11 cellular contexts compared by ENCODE assay signal in genomic region chr14:102215071-102215470, GRCh38.
A peak's percentile ranks its signal among the peaks of the same experiment; 100 is the strongest.
DNase-seq lines count a peak whose midpoint lies in the region; ATAC-seq and TF ChIP-seq lines count a peak whose summit lies in the region.
"Had no signal": no experiment of that assay in that cellular context is flagged by ENCODE, and none has a peak within 500 bp of the region (broad histone marks: within the 10 kb centered on the region; RNA-seq: fewer than 3 reads in every experiment).

No MANE protein-coding gene starts in this region.

- H3K27ac ChIP-seq in angular gyrus (ENCODE audit: low read depth, low read length) (peak overlapping the region; percentile 37), heart right ventricle (peak overlapping the region in 9 of 10 donors; percentile 41 to 80 (median 60)), psoas muscle (peak overlapping the region; percentile 44)

- no peaks in the 10 kb centered on the region for H3K27me3 ChIP-seq in heart right ventricle
- H3K27me3 ChIP-seq in psoas muscle (ENCODE audit: insufficient read depth in 3 of 3, low read length in 2 of 3), result no peaks in the 10 kb centered on the region

- no peaks in the 10 kb centered on the region for H3K36me3 Mint-ChIP-seq in WTC11

- H3K36me3 ChIP-seq in heart right ventricle (peaks cover 0 to 63% (median 0%) of the 10 kb centered on the region in 9 donors), psoas muscle (ENCODE audit: insufficient read depth in 1 of 2, low read depth in 1 of 2) (peaks cover 0 to 12% of the 10 kb centered on the region in 2 donors)

- no peak overlapping the region for H3K27ac Mint-ChIP-seq in WTC11

- TF ChIP-seq CTCF in heart right ventricle (IDR thresholded peaks at IDR 0.05), result no peak
- no peak for TF ChIP-seq CTCF in psoas muscle (IDR thresholded peaks at IDR 0.05)
- no peak for TF ChIP-seq CTCF in WTC11 (IDR thresholded peaks at IDR 0.05)

- CTCF ChIA-PET in WTC11 (lab: Charles Lee), result interaction anchor here (0.6 to 1.5 kb wide), 4 partner anchors 8 to 101 kb away, joined by 3 to 4 read pairs (median 3); no protein-coding TSS in a partner anchor

- DNase-seq in C1 segment of cervical spinal cord (lab: John Stamatoyannopoulos, UW), result peak in 9 of 14 donors; percentile 34 to 69 (median 48)
- no peak for DNase-seq in heart right ventricle
- DNase-seq in psoas muscle, result peak in 1 of 2 donors; percentile 55
- DNase-seq in activated gamma-delta T cell (lab: John Stamatoyannopoulos, UW), result no peak
- DNase-seq in WTC11 (ENCODE audit: low spot score), result no peak
- DNase-seq in NCI-H82 treated with DMSO at 0.1 percent for 48 hours (lab: John Stamatoyannopoulos, UW; ENCODE audit: unreplicated experiment), result no peak
- DNase-seq: COR-L47, NCI-H524 had no signal

- H3K9me3 Mint-ChIP-seq in WTC11, result no peaks in the 10 kb centered on the region

- H3K4me3 ChIP-seq in heart right ventricle (peak overlapping the region in 2 of 10 donors; percentile 9 to 10), psoas muscle (no peak overlapping the region)
- H3K4me3 ChIP-seq: lung had no signal

- H3K9me3 ChIP-seq in heart right ventricle, result no peaks in the 10 kb centered on the region
- no peaks in the 10 kb centered on the region for H3K9me3 ChIP-seq in psoas muscle

- no peak overlapping the region for H3K4me3 Mint-ChIP-seq in WTC11

- H3K4me1 ChIP-seq in heart right ventricle (peaks cover 0 to 46% (median 28%) of the 10 kb centered on the region in 9 donors), psoas muscle (peaks cover 37% of the 10 kb centered on the region)

- ATAC-seq in heart right ventricle (peak in 7 of 8 donors; percentile 56 to 82 (median 72)), psoas muscle (peak; percentile 76 to 92 (median 78)), WTC11 (no peak), GM21723 (IDR thresholded peaks at IDR 0.05; ENCODE audit: unreplicated experiment) (no peak)

- H3K4me1 Mint-ChIP-seq in WTC11, result peaks cover 30% of the 10 kb centered on the region

- H3K27me3 Mint-ChIP-seq in WTC11 (ENCODE audit: low read depth), result no peaks in the 10 kb centered on the region

- 41 to 50% methylated on average over 12 of the region's 12 CpGs for WGBS in heart right ventricle, 2 donors
- 17 to 36% (median 27%) methylated on average over 12 of the region's 12 CpGs for whole genome bisulfite sequencing in psoas muscle, 3 donors

- intact Hi-C loops in heart right ventricle (cut with DNase I) (loop anchor here in 2 of 10 donors (10.0 kb wide), 2 partner anchors 160 to 170 kb away; no protein-coding TSS in a partner anchor), psoas muscle (cut with DNase I) (no loop called here)

- POLR2A ChIA-PET in WTC11 (lab: Charles Lee), result no interaction called here

TF ChIP-seq in WTC11, 78 proteins besides CTCF, POLR2A, EP300 and RAD21 (continues in another document):
- TF ChIP-seq ZNF425 (CRISPR knock-in tag; conservative IDR thresholded peaks at IDR 0.05) (no peak), USF1 (CRISPR knock-in tag; IDR thresholded peaks at IDR 0.05) (no peak), ZBTB21 (CRISPR knock-in tag; IDR thresholded peaks at IDR 0.05; ENCODE audit: borderline replicate concordance) (no peak), ARID4B (CRISPR knock-in tag; IDR thresholded peaks at IDR 0.05; ENCODE audit: borderline replicate concordance) (no peak), ZBTB43 (CRISPR knock-in tag; IDR thresholded peaks at IDR 0.05) (no peak), ZNF532 (CRISPR knock-in tag; IDR thresholded peaks at IDR 0.05; ENCODE audit: borderline replicate concordance) (no peak), PRRX2 (CRISPR knock-in tag; IDR thresholded peaks at IDR 0.05) (no peak)

Comparison
In these comparisons a context has a peak if more than half of its experiments do, and no peak if none do; other contexts are left out.
1. DNase-seq: peak in C1 segment of cervical spinal cord (9 of 14); none in heart right ventricle (0 of 2), activated gamma-delta T cell (single experiment), WTC11 (single experiment) and NCI-H82 treated with DMSO at 0.1 percent for 48 hours (single experiment).
2. ATAC-seq: peak in heart right ventricle (7 of 8) and psoas muscle (4 of 4); none in WTC11 (single experiment) and GM21723 (single experiment).
3. Peak in every context shown above with its lines, with median percentiles within 50 percentile points of each other: H3K27ac ChIP-seq.